In the genomic region with DNA sequence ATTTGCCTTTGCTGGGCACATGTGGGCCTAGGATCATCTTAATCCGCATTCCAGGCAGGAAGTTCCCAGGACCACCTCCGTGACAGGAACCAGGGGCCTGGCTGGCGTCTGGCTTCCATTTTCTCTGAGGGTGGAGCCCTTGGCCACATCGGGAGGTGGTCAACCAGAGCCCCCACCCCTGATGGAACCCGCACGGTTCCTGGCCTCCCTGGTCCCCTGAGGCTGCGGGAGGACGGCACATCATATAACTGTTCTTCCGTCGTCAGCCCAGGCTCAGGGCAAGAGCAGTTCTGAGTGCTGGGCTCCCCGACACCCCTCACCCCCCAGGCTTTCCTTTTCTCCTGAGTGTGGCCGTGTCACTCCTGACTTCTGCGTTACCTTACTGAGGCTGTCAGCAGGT, we compare ENCODE assay signal across 1 cellular context.
TF ChIP-seq lines count a peak whose summit lies in the region.

No MANE protein-coding gene starts in this region.

TF ChIP-seq in H1, 55 proteins besides CTCF, POLR2A, EP300 and RAD21:
- TF ChIP-seq SUZ12 (IDR thresholded peaks at IDR 0.05; ENCODE audit: low read length) (0 out of 2 replicates have a peak, but pooled peaks have one; percentile 25), SP4 (IDR thresholded peaks at IDR 0.05; ENCODE audit: low read length) (no peak), MAFK (IDR thresholded peaks at IDR 0.05; ENCODE audit: low read depth, low read length) (no peak), POLR2AphosphoS5 (IDR thresholded peaks at IDR 0.05; ENCODE audit: low read depth, low read length) (no peak), HDAC2 (IDR thresholded peaks at IDR 0.05; ENCODE audit: borderline replicate concordance in 1 of 2, low read depth in 2 of 2, low read length in 2 of 2) (no peak), RXRA (IDR thresholded peaks at IDR 0.05; ENCODE audit: insufficient read depth, low read depth, low read length) (no peak), SIN3A (conservative IDR thresholded peaks at IDR 0.05 in 1 of 2, IDR thresholded peaks at IDR 0.05 in 1 of 2; ENCODE audit: low read depth in 1 of 2, low read length in 2 of 2) (no peak)
